1 cellular context compared by ENCODE assay signal in the genomic region with DNA sequence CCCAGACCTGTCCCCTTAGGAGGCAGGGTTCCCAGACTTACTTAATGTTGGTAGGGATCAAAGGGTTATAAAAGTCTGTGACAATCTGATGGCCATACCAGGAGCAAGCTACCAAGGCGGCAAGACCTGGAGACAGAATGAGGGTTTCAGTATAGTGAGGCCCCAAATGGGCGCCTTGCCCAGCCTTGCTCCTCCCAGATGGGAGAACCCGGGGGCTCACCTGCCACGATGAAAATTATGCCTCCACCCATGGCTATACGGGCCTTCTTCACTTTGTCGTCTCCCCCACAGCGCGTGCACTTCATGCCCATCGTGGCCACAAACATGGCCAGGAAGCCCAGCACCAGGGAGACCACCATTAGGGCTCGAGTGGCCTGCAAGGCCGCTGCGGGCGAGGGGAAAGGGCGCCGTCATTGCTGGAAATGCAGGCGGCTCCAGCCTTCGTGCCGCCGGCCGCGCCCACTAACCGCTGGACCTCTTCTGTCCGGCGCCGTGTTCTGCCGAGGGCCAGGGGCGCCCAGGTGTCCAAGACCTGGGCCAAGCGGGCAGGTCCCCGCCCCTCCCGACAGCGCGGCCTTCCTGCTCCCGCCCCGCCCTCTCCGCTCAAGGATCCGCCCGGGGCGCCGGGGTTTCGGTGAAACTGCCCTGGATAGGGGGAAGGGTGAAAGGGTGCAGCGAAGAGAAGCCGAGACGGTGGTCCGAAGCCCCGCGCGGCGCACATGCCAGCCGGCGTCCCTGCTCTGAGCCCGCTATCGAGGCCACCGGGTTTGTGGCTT.
TF ChIP-seq lines count a peak whose summit lies in the region.

No MANE protein-coding gene starts in this region.

TF ChIP-seq in K562, 482 proteins besides CTCF, POLR2A, EP300 and RAD21:
- TF ChIP-seq PTBP1 (IDR thresholded peaks at IDR 0.05; ENCODE audit: low read depth, low read length) (no peak), NRF1 (conservative IDR thresholded peaks at IDR 0.05 in 1 of 2, IDR thresholded peaks at IDR 0.05 in 1 of 2) (no peak), POLR2G (IDR thresholded peaks at IDR 0.05; ENCODE audit: low read depth, low read length) (peak; percentile 34), ARHGAP35 (IDR thresholded peaks at IDR 0.05; ENCODE audit: partially characterized antibody) (no peak), NELFE (IDR thresholded peaks at IDR 0.05; ENCODE audit: insufficient read depth, insufficient read length) (no peak), SUPT5H (IDR thresholded peaks at IDR 0.05) (0 out of 2 replicates have a peak, but pooled peaks have one; percentile 35), RBM14 (IDR thresholded peaks at IDR 0.05; ENCODE audit: borderline replicate concordance, insufficient read depth, low read depth, low read length) (no peak), RBFOX2 (IDR thresholded peaks at IDR 0.05; ENCODE audit: low read depth, low read length) (peak; percentile 62), ZFP1 (CRISPR knock-in tag; IDR thresholded peaks at IDR 0.05) (no peak), MLX (CRISPR knock-in tag; conservative IDR thresholded peaks at IDR 0.05) (no peak), NFIC (IDR thresholded peaks at IDR 0.05) (no peak), ZNF79 (CRISPR knock-in tag; IDR thresholded peaks at IDR 0.05; ENCODE audit: low read depth) (no peak), ZKSCAN1 (IDR thresholded peaks at IDR 0.05; ENCODE audit: low read depth, low read length) (no peak), ATF4 (CRISPR knock-in tag; IDR thresholded peaks at IDR 0.05) (no peak), ZNF175 (CRISPR knock-in tag; IDR thresholded peaks at IDR 0.05; ENCODE audit: low read depth) (no peak), POLR2AphosphoS2 (IDR thresholded peaks at IDR 0.05; ENCODE audit: low read length) (peak; percentile 73; the same call in 1 of the 2 replicates), ZFP30 (CRISPR knock-in tag; IDR thresholded peaks at IDR 0.05; ENCODE audit: borderline replicate concordance) (no peak), ATF1 (CRISPR knock-in tag; IDR thresholded peaks at IDR 0.05) (no peak), ATF1 (tag; IDR thresholded peaks at IDR 0.05) (no peak), GATAD2B (IDR thresholded peaks at IDR 0.05; ENCODE audit: borderline replicate concordance) (no peak)
- TF ChIP-seq, protein P1, sequence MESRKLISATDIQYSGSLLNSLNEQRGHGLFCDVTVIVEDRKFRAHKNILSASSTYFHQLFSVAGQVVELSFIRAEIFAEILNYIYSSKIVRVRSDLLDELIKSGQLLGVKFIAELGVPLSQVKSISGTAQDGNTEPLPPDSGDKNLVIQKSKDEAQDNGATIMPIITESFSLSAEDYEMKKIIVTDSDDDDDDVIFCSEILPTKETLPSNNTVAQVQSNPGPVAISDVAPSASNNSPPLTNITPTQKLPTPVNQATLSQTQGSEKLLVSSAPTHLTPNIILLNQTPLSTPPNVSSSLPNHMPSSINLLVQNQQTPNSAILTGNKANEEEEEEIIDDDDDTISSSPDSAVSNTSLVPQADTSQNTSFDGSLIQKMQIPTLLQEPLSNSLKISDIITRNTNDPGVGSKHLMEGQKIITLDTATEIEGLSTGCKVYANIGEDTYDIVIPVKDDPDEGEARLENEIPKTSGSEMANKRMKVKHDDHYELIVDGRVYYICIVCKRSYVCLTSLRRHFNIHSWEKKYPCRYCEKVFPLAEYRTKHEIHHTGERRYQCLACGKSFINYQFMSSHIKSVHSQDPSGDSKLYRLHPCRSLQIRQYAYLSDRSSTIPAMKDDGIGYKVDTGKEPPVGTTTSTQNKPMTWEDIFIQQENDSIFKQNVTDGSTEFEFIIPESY (CRISPR knock-in tag; IDR thresholded peaks at IDR 0.05) = peak; percentile 63
- TF ChIP-seq, protein P2, sequence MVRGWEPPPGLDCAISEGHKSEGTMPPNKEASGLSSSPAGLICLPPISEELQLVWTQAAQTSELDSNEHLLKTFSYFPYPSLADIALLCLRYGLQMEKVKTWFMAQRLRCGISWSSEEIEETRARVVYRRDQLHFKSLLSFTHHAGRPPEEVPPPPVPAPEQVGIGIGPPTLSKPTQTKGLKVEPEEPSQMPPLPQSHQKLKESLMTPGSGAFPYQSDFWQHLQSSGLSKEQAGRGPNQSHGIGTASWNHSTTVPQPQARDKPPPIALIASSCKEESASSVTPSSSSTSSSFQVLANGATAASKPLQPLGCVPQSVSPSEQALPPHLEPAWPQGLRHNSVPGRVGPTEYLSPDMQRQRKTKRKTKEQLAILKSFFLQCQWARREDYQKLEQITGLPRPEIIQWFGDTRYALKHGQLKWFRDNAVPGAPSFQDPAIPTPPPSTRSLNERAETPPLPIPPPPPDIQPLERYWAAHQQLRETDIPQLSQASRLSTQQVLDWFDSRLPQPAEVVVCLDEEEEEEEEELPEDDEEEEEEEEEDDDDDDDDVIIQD (CRISPR knock-in tag; IDR thresholded peaks at IDR 0.05) = no peak
- TF ChIP-seq, protein P3, sequence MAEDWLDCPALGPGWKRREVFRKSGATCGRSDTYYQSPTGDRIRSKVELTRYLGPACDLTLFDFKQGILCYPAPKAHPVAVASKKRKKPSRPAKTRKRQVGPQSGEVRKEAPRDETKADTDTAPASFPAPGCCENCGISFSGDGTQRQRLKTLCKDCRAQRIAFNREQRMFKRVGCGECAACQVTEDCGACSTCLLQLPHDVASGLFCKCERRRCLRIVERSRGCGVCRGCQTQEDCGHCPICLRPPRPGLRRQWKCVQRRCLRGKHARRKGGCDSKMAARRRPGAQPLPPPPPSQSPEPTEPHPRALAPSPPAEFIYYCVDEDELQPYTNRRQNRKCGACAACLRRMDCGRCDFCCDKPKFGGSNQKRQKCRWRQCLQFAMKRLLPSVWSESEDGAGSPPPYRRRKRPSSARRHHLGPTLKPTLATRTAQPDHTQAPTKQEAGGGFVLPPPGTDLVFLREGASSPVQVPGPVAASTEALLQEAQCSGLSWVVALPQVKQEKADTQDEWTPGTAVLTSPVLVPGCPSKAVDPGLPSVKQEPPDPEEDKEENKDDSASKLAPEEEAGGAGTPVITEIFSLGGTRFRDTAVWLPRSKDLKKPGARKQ (CRISPR knock-in tag; IDR thresholded peaks at IDR 0.05) = no peak
